ENCODE assay signal across 18 cellular contexts in genomic region chr9:137388589-137389427, GRCh38. TPM values are rescaled to one million over a fixed set of nuclear protein-coding genes. Genes with fewer than 3 reads are reported as not detected.
DNase-seq lines count a peak whose midpoint lies in the region; ATAC-seq and TF ChIP-seq lines count a peak whose summit lies in the region.
"Had no signal": no experiment of that assay in that cellular context is flagged by ENCODE, and none has a peak within 500 bp of the region (broad histone marks: within the 10 kb centered on the region; RNA-seq: fewer than 3 reads in every experiment).

No MANE protein-coding gene starts in this region.

- peaks cover 11% of the 10 kb centered on the region for H3K4me1 Mint-ChIP-seq in activated CD4-positive, alpha-beta T cell treated with anti-CD3 and anti-CD28 coated beads for 36 hours
- H3K4me1 Mint-ChIP-seq in stimulated activated naive CD8-positive, alpha-beta T cell treated with anti-CD3 and anti-CD28 coated beads, Interleukin-15, amount 100 ng/mL, for 72 hours = peaks cover 22% of the 10 kb centered on the region
- H3K4me1 Mint-ChIP-seq in glutamatergic neuron (ENCODE audit: low read depth, unreplicated experiment) = peaks cover 7% of the 10 kb centered on the region

- H3K4me1 ChIP-seq in upper lobe of right lung = peaks cover 7% of the 10 kb centered on the region
- H3K4me1 ChIP-seq: HAP-1 had no signal

- TF ChIP-seq CTCF in glutamatergic neuron (IDR thresholded peaks at IDR 0.05; ENCODE audit: partially characterized antibody, unreplicated experiment) (no peak), upper lobe of right lung (IDR thresholded peaks at IDR 0.05) (no peak)

- DNase-seq in activated CD4-positive, alpha-beta T cell treated with anti-CD3 and anti-CD28 coated beads for 36 hours = no peak
- DNase-seq in activated CD4-positive, alpha-beta T cell treated with anti-CD3 and anti-CD28 coated beads, Interleukin-2, amount 50 U/mL, for 4 hours = no peak
- no peak for DNase-seq in stimulated activated naive CD8-positive, alpha-beta T cell treated with anti-CD3 and anti-CD28 coated beads, Interleukin-15, amount 100 ng/mL, for 72 hours
- DNase-seq in stimulated activated naive CD8-positive, alpha-beta T cell treated with anti-CD3 and anti-CD28 coated beads, Interleukin-15, Interleukin-2, amounts not matched to agents 100 U/mL and 50 U/mL, for 24 hours = no peak
- DNase-seq in glutamatergic neuron = peak; percentile 56
- no peak for DNase-seq in upper lobe of right lung
- DNase-seq in AG08396 (ENCODE audit: low spot score) = no peak
- no peak for DNase-seq in MG63
- DNase-seq: C1 segment of cervical spinal cord, COR-L47, IMR-90, MV-4-11, NCI-H1436, NCI-H2081, NCI-H510A treated with DMSO at 0.1 percent for 48 hours had no signal

- no peak overlapping the region for H3K4me3 ChIP-seq in upper lobe of right lung
- no peak overlapping the region for H3K4me3 ChIP-seq in MG63
- H3K4me3 ChIP-seq: HAP-1 had no signal

- no peaks in the 10 kb centered on the region for H3K36me3 Mint-ChIP-seq in activated CD4-positive, alpha-beta T cell treated with anti-CD3 and anti-CD28 coated beads for 36 hours (ENCODE audit: low read depth)
- H3K36me3 Mint-ChIP-seq in glutamatergic neuron (ENCODE audit: unreplicated experiment) = no peaks in the 10 kb centered on the region

- H3K9me3 ChIP-seq in upper lobe of right lung = no peaks in the 10 kb centered on the region
- no peaks in the 10 kb centered on the region for H3K9me3 ChIP-seq in MG63
- H3K9me3 ChIP-seq: HAP-1 had no signal

- H3K4me3 Mint-ChIP-seq in activated CD4-positive, alpha-beta T cell treated with anti-CD3 and anti-CD28 coated beads for 36 hours = no peak overlapping the region
- no peak overlapping the region for H3K4me3 Mint-ChIP-seq in stimulated activated naive CD8-positive, alpha-beta T cell treated with anti-CD3 and anti-CD28 coated beads, Interleukin-15, amount 100 ng/mL, for 72 hours
- H3K4me3 Mint-ChIP-seq in glutamatergic neuron (ENCODE audit: unreplicated experiment) = no peak overlapping the region

- H3K27ac ChIP-seq in upper lobe of right lung = peak overlapping the region; percentile 74
- H3K27ac ChIP-seq: 22Rv1 had no signal

- H3K27me3 ChIP-seq in upper lobe of right lung = no peaks in the 10 kb centered on the region
- no peaks in the 10 kb centered on the region for H3K27me3 ChIP-seq in MG63

- intact Hi-C loops in activated CD4-positive, alpha-beta T cell treated with anti-CD3 and anti-CD28 coated beads for 36 hours (cut with DNase I, micrococcal nuclease) = loop anchor here in 1 of 2 experiments (5.0 kb wide), 1 partner anchor 37 kb away; no protein-coding TSS in a partner anchor
- intact Hi-C loops in upper lobe of right lung (cut with DNase I) = no loop called here

- CTCF ChIA-PET in activated CD4-positive, alpha-beta T cell treated with anti-CD3 and anti-CD28 coated beads for 36 hours (lab: Charles Lee) = no interaction called here

- no peak for ATAC-seq in activated CD4-positive, alpha-beta T cell treated with anti-CD3 and anti-CD28 coated beads for 36 hours
- ATAC-seq in stimulated activated naive CD8-positive, alpha-beta T cell treated with anti-CD3 and anti-CD28 coated beads, Interleukin-15, amount 100 ng/mL, for 72 hours = no peak
- ATAC-seq in stimulated activated naive CD8-positive, alpha-beta T cell treated with anti-CD3 and anti-CD28 coated beads, Interleukin-15, Interleukin-2, amounts not matched to agents 100 U/mL and 50 U/mL, for 24 hours = no peak
- ATAC-seq in upper lobe of right lung = no peak

- H3K9me3 Mint-ChIP-seq in activated CD4-positive, alpha-beta T cell treated with anti-CD3 and anti-CD28 coated beads for 36 hours (ENCODE audit: low read depth) = no peaks in the 10 kb centered on the region
- no peaks in the 10 kb centered on the region for H3K9me3 Mint-ChIP-seq in stimulated activated naive CD8-positive, alpha-beta T cell treated with anti-CD3 and anti-CD28 coated beads, Interleukin-15, amount 100 ng/mL, for 72 hours
- H3K9me3 Mint-ChIP-seq in glutamatergic neuron (ENCODE audit: unreplicated experiment) = peaks cover 6% of the 10 kb centered on the region

- no peaks in the 10 kb centered on the region for H3K27me3 Mint-ChIP-seq in activated CD4-positive, alpha-beta T cell treated with anti-CD3 and anti-CD28 coated beads for 36 hours
- H3K27me3 Mint-ChIP-seq in stimulated activated naive CD8-positive, alpha-beta T cell treated with anti-CD3 and anti-CD28 coated beads, Interleukin-15, amount 100 ng/mL, for 72 hours = no peaks in the 10 kb centered on the region
- H3K27me3 Mint-ChIP-seq in glutamatergic neuron (ENCODE audit: unreplicated experiment) = peaks cover 6% of the 10 kb centered on the region

- POLR2A ChIA-PET in activated CD4-positive, alpha-beta T cell treated with anti-CD3 and anti-CD28 coated beads for 36 hours (lab: Charles Lee) = no interaction called here

- H3K27ac Mint-ChIP-seq in activated CD4-positive, alpha-beta T cell treated with anti-CD3 and anti-CD28 coated beads for 36 hours = peak overlapping the region; percentile 19
- peak overlapping the region; percentile 57 to 98 for H3K27ac Mint-ChIP-seq in stimulated activated naive CD8-positive, alpha-beta T cell treated with anti-CD3 and anti-CD28 coated beads, Interleukin-15, amount 100 ng/mL, for 72 hours
- H3K27ac Mint-ChIP-seq in glutamatergic neuron (ENCODE audit: unreplicated experiment) = peak overlapping the region; percentile 85

- H3K36me3 ChIP-seq in upper lobe of right lung = no peaks in the 10 kb centered on the region
- H3K36me3 ChIP-seq in MG63 = no peaks in the 10 kb centered on the region
- H3K36me3 ChIP-seq: HAP-1 had no signal

RNA-seq across cellular contexts. Expression of gene EXD3, which starts 34.2 kb away (rescaled TPM):
- total RNA-seq in activated CD4-positive, alpha-beta T cell treated with anti-CD3 and anti-CD28 coated beads for 36 hours = 1 to 10 TPM; 6.7 to 7.1 TPM
- 24.5 TPM for total RNA-seq in glutamatergic neuron (ENCODE audit: unreplicated experiment)
- 27.3 TPM for total RNA-seq in upper lobe of right lung
- total RNA-seq in MG63 (2014; rRNA removed; shearing (Covaris generic); ENCODE audit: low replicate concordance) = 1.2 TPM in 2 replicates

RNA-seq across cellular contexts. Expression of gene NOXA1, which starts 34.4 kb away (rescaled TPM):
- total RNA-seq in activated CD4-positive, alpha-beta T cell treated with anti-CD3 and anti-CD28 coated beads for 36 hours = 1 to 10 TPM in 1 of 2 experiments, under 1 TPM in 1; 0.97 to 1.7 TPM
- total RNA-seq in glutamatergic neuron (ENCODE audit: unreplicated experiment) = 2.6 TPM
- total RNA-seq in upper lobe of right lung = 6.5 TPM
- not detected in 2 replicates for total RNA-seq in MG63 (2014; rRNA removed; shearing (Covaris generic); ENCODE audit: low replicate concordance)
- total RNA-seq: IMR-90 had no signal

RNA-seq across cellular contexts. Expression of gene ENTPD8, which starts 52.3 kb away (rescaled TPM):
- total RNA-seq in activated CD4-positive, alpha-beta T cell treated with anti-CD3 and anti-CD28 coated beads for 36 hours = not detected
- 1.0 TPM for total RNA-seq in glutamatergic neuron (ENCODE audit: unreplicated experiment)
- not detected for total RNA-seq in upper lobe of right lung
- not detected in 2 replicates for total RNA-seq in MG63 (2014; rRNA removed; shearing (Covaris generic); ENCODE audit: low replicate concordance)
- total RNA-seq: IMR-90, LHCN-M2 had no signal

Comparison
In these comparisons a context has a peak if more than half of its experiments do, and no peak if none do; other contexts are left out.
1. H3K27ac Mint-ChIP-seq: peak in every context shown above with its lines; median percentile 85 in glutamatergic neuron; 78 in stimulated activated naive CD8-positive, alpha-beta T cell treated with anti-CD3 and anti-CD28 coated beads, Interleukin-15, amount 100 ng/mL, for 72 hours; 19 in activated CD4-positive, alpha-beta T cell treated with anti-CD3 and anti-CD28 coated beads for 36 hours.